In the genomic region with DNA sequence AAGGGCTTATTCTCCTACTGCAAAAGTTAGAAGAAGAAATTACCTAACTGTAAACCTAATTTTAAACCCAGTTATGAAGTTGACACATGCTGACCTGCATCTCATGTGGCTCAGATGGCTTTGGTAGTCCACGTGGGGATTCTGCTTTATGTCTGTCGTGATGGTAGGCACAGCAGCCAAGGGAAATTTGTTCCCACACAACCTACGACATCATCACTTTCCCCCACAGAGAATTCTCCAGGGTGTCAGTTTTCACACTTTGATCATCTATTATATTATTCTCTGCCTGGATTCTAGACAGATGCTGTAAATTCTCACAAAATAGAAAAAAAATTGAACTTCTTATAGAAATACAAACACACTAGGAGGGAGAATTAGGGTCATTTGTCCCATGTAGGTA, we compare ENCODE assay signal across 26 cellular contexts.
DNase-seq lines count a peak whose midpoint lies in the region; ATAC-seq and TF ChIP-seq lines count a peak whose summit lies in the region.
"Had no signal": no experiment of that assay in that cellular context is flagged by ENCODE, and none has a peak within 500 bp of the region (broad histone marks: within the 10 kb centered on the region; RNA-seq: fewer than 3 reads in every experiment).

No MANE protein-coding gene starts in this region.

- no peak overlapping the region for H2BK20ac ChIP-seq in IMR-90 (ENCODE audit: low read depth, low read length)

- H3K27me3 ChIP-seq in IMR-90 (ENCODE audit: control insufficient read depth, insufficient read depth, low read length) = no peaks in the 10 kb centered on the region
- no peaks in the 10 kb centered on the region for H3K27me3 ChIP-seq in brain microvascular endothelial cell (replicated peaks)
- H3K27me3 ChIP-seq: adrenal gland, spleen, tibial nerve had no signal

- 0 out of 2 replicates have a peak overlapping the region, but pooled peaks have one; percentile 25 for H2BK120ac ChIP-seq in IMR-90 (ENCODE audit: low read depth, low read length)

- H3K4me3 ChIP-seq in AG10803 (ENCODE audit: low read length) (no peak overlapping the region), IMR-90 (ENCODE audit: insufficient read depth, low read depth, low read length) (no peak overlapping the region), brain microvascular endothelial cell (ENCODE audit: low read depth, low read length) (no peak overlapping the region)
- H3K4me3 ChIP-seq: adrenal gland, lung, spleen, tibial nerve had no signal

- no peak overlapping the region for H3K14ac ChIP-seq in IMR-90 (replicated peaks; ENCODE audit: low read depth, low read length)

- DNase-seq in AG10803 (ENCODE audit: low read depth) (peak; percentile 48), IMR-90 (peak; percentile 44), brain microvascular endothelial cell (peak; percentile 53), glomerular visceral epithelial cell (ENCODE audit: extremely low spot score) (peak; percentile 31), NAMALWA (ENCODE audit: low spot score) (no peak), DMS153 (lab: John Stamatoyannopoulos, UW) (no peak)
- DNase-seq: activated naive CD4-positive, alpha-beta T cell treated with Interleukin-2 at 50 U/mL for 16 hours; adrenal gland; central memory CD4-positive, alpha-beta T cell; DMS53; H9; MM.1S; NCI-H146; NCI-H524; nephron progenitor cell; NK-92 treated with Interleukin-12 subunit alpha and Interleukin-12 subunit beta, amount 100 ng/mL, for 24 hours; PC-3; SHP77; spleen; SW 1271; T-helper 9 cell had no signal

- H3K9ac ChIP-seq in IMR-90 (ENCODE audit: low read depth, low read length) = no peak overlapping the region

- peaks cover 4% of the 10 kb centered on the region for H3K4me1 ChIP-seq in IMR-90 (ENCODE audit: control insufficient read depth, insufficient read depth, low read length)
- H3K4me1 ChIP-seq: adrenal gland, tibial nerve had no signal

- no peak overlapping the region for H2BK15ac ChIP-seq in IMR-90 (ENCODE audit: low read depth, low read length)

- no peak overlapping the region for H2AFZ ChIP-seq in IMR-90 (replicated peaks; ENCODE audit: low read length, poor library complexity)

- 0 out of 2 replicates have a peak overlapping the region, but pooled peaks have one; percentile 58 for H2AK5ac ChIP-seq in IMR-90 (ENCODE audit: low read depth, low read length)

- TF ChIP-seq RAD21 in IMR-90 (IDR thresholded peaks at IDR 0.05; ENCODE audit: low read length) = no peak

- no peaks in the 10 kb centered on the region; the same call in 1 of the 2 replicates for H3K9me1 ChIP-seq in IMR-90 (ENCODE audit: insufficient read depth, low read length)

- no peak overlapping the region for H3K56ac ChIP-seq in IMR-90 (ENCODE audit: extremely low read depth, insufficient read depth, low read length)

- no peak overlapping the region for H3K18ac ChIP-seq in IMR-90 (ENCODE audit: low read depth, low read length)

- intact Hi-C loops in IMR-90 (cut with micrococcal nuclease) = no loop called here

- no TSS peak for BruUV-seq in IMR-90 (replicated peaks; lab: Mats Ljungman, UMichigan)

- no peak overlapping the region for H3K23ac ChIP-seq in IMR-90 (ENCODE audit: low read depth, low read length)

- H2AK9ac ChIP-seq in IMR-90 (replicated peaks; ENCODE audit: low read depth, low read length, poor library complexity) = no peak overlapping the region

- H3K9me3 ChIP-seq in IMR-90 (ENCODE audit: control insufficient read depth, insufficient read depth, low read length) = no peaks in the 10 kb centered on the region
- H3K9me3 ChIP-seq: adrenal gland, spleen, tibial nerve had no signal

- WGBS in IMR-90 (ENCODE audit: extremely low coverage in 2 of 2, insufficient read length in 1 of 2), 2 experiments = no CpG with 5 or more reads among the region's 3 CpGs

- H2BK5ac ChIP-seq in IMR-90 (ENCODE audit: low read depth, low read length, poor library complexity, severe bottlenecking) = no peak overlapping the region

- H3K36me3 ChIP-seq in IMR-90 (ENCODE audit: control insufficient read depth, insufficient read depth, low read length) = no peaks in the 10 kb centered on the region
- no peaks in the 10 kb centered on the region for H3K36me3 ChIP-seq in brain microvascular endothelial cell (replicated peaks)
- H3K36me3 ChIP-seq: adrenal gland, spleen, tibial nerve had no signal

- H3K4ac ChIP-seq in IMR-90 (ENCODE audit: low read depth, low read length) = no peak overlapping the region

- no peaks in the 10 kb centered on the region for H3K79me1 ChIP-seq in IMR-90 (ENCODE audit: low read depth in 1 of 2, low read length in 2 of 2)

- H4K91ac ChIP-seq in IMR-90 (ENCODE audit: insufficient read depth, low read depth, low read length) = no peak overlapping the region

- no peak for TF ChIP-seq CTCF in AG10803 (conservative IDR thresholded peaks at IDR 0.05; ENCODE audit: low read length)
- TF ChIP-seq CTCF in IMR-90 (conservative IDR thresholded peaks at IDR 0.05; ENCODE audit: low read depth, low read length) = no peak
- TF ChIP-seq CTCF in brain microvascular endothelial cell (IDR thresholded peaks at IDR 0.05; ENCODE audit: low read depth, low read length, missing control alignments) = no peak

- no peak overlapping the region for H3K4me2 ChIP-seq in IMR-90 (ENCODE audit: low read depth, low read length)

- ATAC-seq in IMR-90 (ENCODE audit: low read depth) (no peak), GM18867 (IDR thresholded peaks at IDR 0.05; ENCODE audit: unreplicated experiment) (no peak), GM18519 (IDR thresholded peaks at IDR 0.05; ENCODE audit: low FRiP score, unreplicated experiment) (no peak)
- ATAC-seq: PC-3, WTC11 had no signal

- H4K20me1 ChIP-seq in IMR-90 (ENCODE audit: insufficient read depth, low read length) = no peaks in the 10 kb centered on the region

- in situ Hi-C loops in IMR-90 (cut with MboI; ENCODE audit: low sequenced_read_pairs) = no loop called here
- in situ Hi-C loops in brain microvascular endothelial cell (cut with HindIII; ENCODE audit: low pct_ligation_motif_present, low sequenced_read_pairs) = no loop called here

- TF ChIP-seq POLR2A in IMR-90 (IDR thresholded peaks at IDR 0.05; ENCODE audit: low read depth, low read length) = no peak

- CTCF ChIA-PET in IMR-90 (lab: Yijun Ruan, JAX) = no interaction called here

- H4K8ac ChIP-seq in IMR-90 (ENCODE audit: low read depth in 2 of 2, low read length in 2 of 2) = no peak overlapping the region

- dilution Hi-C loops in IMR-90 (cut with HindIII; ENCODE audit: low sequenced_read_pairs, unreplicated experiment) = no loop called here

- H3K27ac ChIP-seq in IMR-90 (ENCODE audit: insufficient read depth, low read length) = no peak overlapping the region
- no peak overlapping the region for H3K27ac ChIP-seq in brain microvascular endothelial cell
- H3K27ac ChIP-seq: adrenal gland, spleen, tibial nerve had no signal

- POLR2A ChIA-PET in IMR-90 (lab: Charles Lee; ENCODE audit: unreplicated experiment) = no interaction called here

- H4K5ac ChIP-seq in IMR-90 (ENCODE audit: low read depth, low read length) = no peak overlapping the region

TF ChIP-seq in IMR-90, 13 proteins besides CTCF, POLR2A, EP300 and RAD21:
- no peak for TF ChIP-seq MAFK (IDR thresholded peaks at IDR 0.05; ENCODE audit: low read depth, low read length)
- TF ChIP-seq, protein P1, sequence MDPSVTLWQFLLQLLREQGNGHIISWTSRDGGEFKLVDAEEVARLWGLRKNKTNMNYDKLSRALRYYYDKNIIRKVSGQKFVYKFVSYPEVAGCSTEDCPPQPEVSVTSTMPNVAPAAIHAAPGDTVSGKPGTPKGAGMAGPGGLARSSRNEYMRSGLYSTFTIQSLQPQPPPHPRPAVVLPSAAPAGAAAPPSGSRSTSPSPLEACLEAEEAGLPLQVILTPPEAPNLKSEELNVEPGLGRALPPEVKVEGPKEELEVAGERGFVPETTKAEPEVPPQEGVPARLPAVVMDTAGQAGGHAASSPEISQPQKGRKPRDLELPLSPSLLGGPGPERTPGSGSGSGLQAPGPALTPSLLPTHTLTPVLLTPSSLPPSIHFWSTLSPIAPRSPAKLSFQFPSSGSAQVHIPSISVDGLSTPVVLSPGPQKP (IDR thresholded peaks at IDR 0.05; ENCODE audit: borderline replicate concordance, low read depth, low read length) = no peak

Comparison
In these comparisons a context has a peak if more than half of its experiments do, and no peak if none do; other contexts are left out.
1. DNase-seq: peak in AG10803 (single experiment), IMR-90 (single experiment), brain microvascular endothelial cell (single experiment) and glomerular visceral epithelial cell (single experiment); none in NAMALWA (single experiment) and DMS153 (single experiment).